11 cellular contexts compared by ENCODE assay signal in genomic region chr4:80611366-80611765, GRCh38.
A peak's percentile ranks its signal among the peaks of the same experiment; 100 is the strongest.
DNase-seq lines count a peak whose midpoint lies in the region; ATAC-seq lines count a peak whose summit lies in the region.
"Had no signal": no experiment of that assay in that cellular context is flagged by ENCODE, and none has a peak within 500 bp of the region (broad histone marks: within the 10 kb centered on the region; RNA-seq: fewer than 3 reads in every experiment).

No MANE protein-coding gene starts in this region.

- no peak overlapping the region for H2BK5ac ChIP-seq in neuronal stem cell (ENCODE audit: low read length)

- H2BK120ac ChIP-seq in neuronal stem cell (ENCODE audit: low read depth, low read length) = no peak overlapping the region

- no CpG with 5 or more reads among the region's 3 CpGs for WGBS in neuronal stem cell (ENCODE audit: extremely low coverage in 2 of 2, insufficient read length in 2 of 2, insufficient replicate concordance in 1 of 2), 2 donors

- H3K14ac ChIP-seq in neuronal stem cell (ENCODE audit: low read length) = no peak overlapping the region

- H4K8ac ChIP-seq in neuronal stem cell (ENCODE audit: low read depth, low read length) = no peak overlapping the region

- no peaks in the 10 kb centered on the region for H3K27me3 ChIP-seq in neuronal stem cell (ENCODE audit: control insufficient read depth in 3 of 3, insufficient read depth in 3 of 3, low read depth in 1 of 3, low read length in 3 of 3)

- H3K4ac ChIP-seq in neuronal stem cell (ENCODE audit: low read length) = no peak overlapping the region

- no peak overlapping the region for H2AK5ac ChIP-seq in neuronal stem cell (ENCODE audit: low read depth, low read length)

- no peak overlapping the region for H2BK15ac ChIP-seq in neuronal stem cell (ENCODE audit: low read length)

- H2BK12ac ChIP-seq in neuronal stem cell (ENCODE audit: low read length) = no peak overlapping the region

- no peak overlapping the region for H3K9ac ChIP-seq in neuronal stem cell (ENCODE audit: low read depth, low read length, poor library complexity)

- no peak overlapping the region for H4K91ac ChIP-seq in neuronal stem cell (ENCODE audit: low read depth, low read length, poor library complexity)

- H3K4me2 ChIP-seq in neuronal stem cell (ENCODE audit: insufficient read depth, low read length, poor library complexity, severe bottlenecking) = no peak overlapping the region

- H3K4me3 ChIP-seq in neuronal stem cell (ENCODE audit: low read length in 2 of 2) = no peak overlapping the region
- H3K4me3 ChIP-seq: lung had no signal

- DNase-seq in left kidney (ENCODE audit: low read depth, low spot score) = peak; percentile 57
- DNase-seq in neuronal stem cell (ENCODE audit: low spot score) = no peak
- no peak for DNase-seq in NCI-H2029 treated with DMSO at 0.1 percent for 48 hours (lab: John Stamatoyannopoulos, UW)
- DNase-seq in central memory CD4-positive, alpha-beta T cell = no peak
- DNase-seq in retina = no peak
- DNase-seq: erythroblast, trophoblast cell had no signal

- H3K36me3 ChIP-seq in neuronal stem cell (replicated peaks in 1 of 2; ENCODE audit: control insufficient read depth in 2 of 2, insufficient read depth in 2 of 2, low read length in 2 of 2) = no peaks in the 10 kb centered on the region

- H3K9me3 ChIP-seq in neuronal stem cell (replicated peaks in 1 of 2; ENCODE audit: control insufficient read depth in 2 of 2, insufficient read depth in 1 of 2, low read depth in 1 of 2, low read length in 2 of 2) = no peaks in the 10 kb centered on the region

- no peak overlapping the region for H3K18ac ChIP-seq in neuronal stem cell (ENCODE audit: low read length)

- H3K27ac ChIP-seq in neuronal stem cell (replicated peaks; ENCODE audit: low read length) = no peak overlapping the region

- ATAC-seq in GM18868 (IDR thresholded peaks at IDR 0.05; ENCODE audit: unreplicated experiment) (peak; percentile 63), HG02610 (IDR thresholded peaks at IDR 0.05; ENCODE audit: unreplicated experiment) (peak; percentile 61), HG03520 (IDR thresholded peaks at IDR 0.05; ENCODE audit: unreplicated experiment) (peak; percentile 46)

- no peak overlapping the region for H2AFZ ChIP-seq in neuronal stem cell (ENCODE audit: low read length)

- no peak overlapping the region for H3K23ac ChIP-seq in neuronal stem cell (ENCODE audit: low read depth, low read length, poor library complexity)

- H3K79me1 ChIP-seq in neuronal stem cell (ENCODE audit: low read depth, low read length) = no peaks in the 10 kb centered on the region

- no peaks in the 10 kb centered on the region for H3K4me1 ChIP-seq in neuronal stem cell (ENCODE audit: control insufficient read depth in 2 of 2, insufficient read depth in 1 of 2, low read depth in 1 of 2, low read length in 2 of 2)
